Comparison of ENCODE assay signal across 8 cellular contexts in the genomic region with DNA sequence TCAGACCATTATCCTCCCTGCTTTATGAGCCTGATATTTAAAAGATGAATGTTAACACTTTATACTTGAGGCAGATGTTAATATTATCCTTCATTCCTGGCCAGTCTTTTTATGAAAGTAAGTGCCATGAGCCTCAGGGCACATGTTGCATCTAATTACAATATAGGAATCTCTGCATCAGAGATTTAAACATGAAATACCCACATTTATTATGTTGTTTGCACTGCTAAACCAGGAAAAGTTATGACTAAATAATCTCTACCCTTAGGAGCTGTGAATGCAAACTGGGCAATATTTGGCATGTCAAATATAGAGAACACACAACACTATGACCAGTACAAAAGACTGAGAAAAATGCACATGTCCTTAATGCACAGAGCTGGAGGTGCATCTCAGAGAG.
"Had no signal": no experiment of that assay in that cellular context is flagged by ENCODE, and none has a peak within 500 bp of the region (broad histone marks: within the 10 kb centered on the region; RNA-seq: fewer than 3 reads in every experiment).

No MANE protein-coding gene starts in this region.

- H2AFZ ChIP-seq: GM23248 had no signal

- FAIRE-seq: HepG2 had no signal

- H3K27ac ChIP-seq: GM23248, HL-60 had no signal

- H3K9ac ChIP-seq: GM23248 had no signal

- H3K4me3 ChIP-seq: GM23248 had no signal

- DNase-seq: GM23248, GOT3, H9, HCEC 1CT, HFFc6, KBM-7 had no signal
